ENCODE assay signal across 1 cellular context in the genomic region with DNA sequence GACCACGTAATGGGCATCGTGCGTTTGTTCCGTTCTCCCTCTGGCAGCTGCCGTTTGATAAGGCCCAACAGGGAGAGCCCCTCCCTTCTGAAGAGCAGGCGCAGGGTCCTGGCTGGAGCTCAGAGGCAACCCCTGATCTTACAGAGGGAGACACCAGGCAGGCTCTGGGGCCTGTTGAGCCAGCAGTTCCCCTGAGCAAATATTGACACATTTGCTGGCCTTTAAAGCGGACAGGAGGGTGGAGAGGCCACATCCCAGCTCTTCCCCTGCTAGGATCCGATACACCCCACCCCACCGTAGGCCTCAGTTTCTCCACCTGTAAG.
TF ChIP-seq lines count a peak whose summit lies in the region.

No MANE protein-coding gene starts in this region.

TF ChIP-seq in HEK293, 187 proteins besides CTCF, POLR2A, EP300 and RAD21 (continued from another document and continues in another):
- TF ChIP-seq, protein P1, sequence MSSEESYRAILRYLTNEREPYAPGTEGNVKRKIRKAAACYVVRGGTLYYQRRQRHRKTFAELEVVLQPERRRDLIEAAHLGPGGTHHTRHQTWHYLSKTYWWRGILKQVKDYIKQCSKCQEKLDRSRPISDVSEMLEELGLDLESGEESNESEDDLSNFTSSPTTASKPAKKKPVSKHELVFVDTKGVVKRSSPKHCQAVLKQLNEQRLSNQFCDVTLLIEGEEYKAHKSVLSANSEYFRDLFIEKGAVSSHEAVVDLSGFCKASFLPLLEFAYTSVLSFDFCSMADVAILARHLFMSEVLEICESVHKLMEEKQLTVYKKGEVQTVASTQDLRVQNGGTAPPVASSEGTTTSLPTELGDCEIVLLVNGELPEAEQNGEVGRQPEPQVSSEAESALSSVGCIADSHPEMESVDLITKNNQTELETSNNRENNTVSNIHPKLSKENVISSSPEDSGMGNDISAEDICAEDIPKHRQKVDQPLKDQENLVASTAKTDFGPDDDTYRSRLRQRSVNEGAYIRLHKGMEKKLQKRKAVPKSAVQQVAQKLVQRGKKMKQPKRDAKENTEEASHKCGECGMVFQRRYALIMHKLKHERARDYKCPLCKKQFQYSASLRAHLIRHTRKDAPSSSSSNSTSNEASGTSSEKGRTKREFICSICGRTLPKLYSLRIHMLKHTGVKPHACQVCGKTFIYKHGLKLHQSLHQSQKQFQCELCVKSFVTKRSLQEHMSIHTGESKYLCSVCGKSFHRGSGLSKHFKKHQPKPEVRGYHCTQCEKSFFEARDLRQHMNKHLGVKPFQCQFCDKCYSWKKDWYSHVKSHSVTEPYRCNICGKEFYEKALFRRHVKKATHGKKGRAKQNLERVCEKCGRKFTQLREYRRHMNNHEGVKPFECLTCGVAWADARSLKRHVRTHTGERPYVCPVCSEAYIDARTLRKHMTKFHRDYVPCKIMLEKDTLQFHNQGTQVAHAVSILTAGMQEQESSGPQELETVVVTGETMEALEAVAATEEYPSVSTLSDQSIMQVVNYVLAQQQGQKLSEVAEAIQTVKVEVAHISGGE (tag by site-specific recombination; conservative IDR thresholded peaks at IDR 0.05; ENCODE audit: low read depth) = no peak
- no peak for TF ChIP-seq ZNF19 (tag by site-specific recombination; IDR thresholded peaks at IDR 0.05; ENCODE audit: low read depth)
- no peak for TF ChIP-seq YY1 (tag by site-specific recombination; IDR thresholded peaks at IDR 0.05)
- TF ChIP-seq, protein P2, sequence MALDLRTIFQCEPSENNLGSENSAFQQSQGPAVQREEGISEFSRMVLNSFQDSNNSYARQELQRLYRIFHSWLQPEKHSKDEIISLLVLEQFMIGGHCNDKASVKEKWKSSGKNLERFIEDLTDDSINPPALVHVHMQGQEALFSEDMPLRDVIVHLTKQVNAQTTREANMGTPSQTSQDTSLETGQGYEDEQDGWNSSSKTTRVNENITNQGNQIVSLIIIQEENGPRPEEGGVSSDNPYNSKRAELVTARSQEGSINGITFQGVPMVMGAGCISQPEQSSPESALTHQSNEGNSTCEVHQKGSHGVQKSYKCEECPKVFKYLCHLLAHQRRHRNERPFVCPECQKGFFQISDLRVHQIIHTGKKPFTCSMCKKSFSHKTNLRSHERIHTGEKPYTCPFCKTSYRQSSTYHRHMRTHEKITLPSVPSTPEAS (tag by site-specific recombination; IDR thresholded peaks at IDR 0.05) = no peak
- no peak for TF ChIP-seq OSR2 (tag by site-specific recombination; IDR thresholded peaks at IDR 0.05)
- no peak for TF ChIP-seq ZNF341 (tag by site-specific recombination; IDR thresholded peaks at IDR 0.05; ENCODE audit: low read depth)
- no peak for TF ChIP-seq ZNF610 (tag by site-specific recombination; IDR thresholded peaks at IDR 0.05; ENCODE audit: borderline replicate concordance)
- no peak for TF ChIP-seq ZBTB8A (tag by site-specific recombination; IDR thresholded peaks at IDR 0.05)
- TF ChIP-seq ZSCAN23 (tag by site-specific recombination; IDR thresholded peaks at IDR 0.05) = no peak
- TF ChIP-seq MEIS1 (CRISPR knock-in tag; IDR thresholded peaks at IDR 0.05; ENCODE audit: borderline replicate concordance) = no peak
- no peak for TF ChIP-seq EGR2 (tag by site-specific recombination; IDR thresholded peaks at IDR 0.05; ENCODE audit: low read depth)
- TF ChIP-seq ZNF549 (tag by site-specific recombination; IDR thresholded peaks at IDR 0.05) = no peak
- no peak for TF ChIP-seq ZBTB21 (tag by site-specific recombination; IDR thresholded peaks at IDR 0.05)
- TF ChIP-seq ZNF529 (tag by site-specific recombination; IDR thresholded peaks at IDR 0.05; ENCODE audit: insufficient replicate concordance) = no peak
- peak; percentile 75 for TF ChIP-seq ZBTB17 (tag by site-specific recombination; IDR thresholded peaks at IDR 0.05)
- no peak for TF ChIP-seq ZNF626 (tag by site-specific recombination; IDR thresholded peaks at IDR 0.05)
- TF ChIP-seq ZNF121 (tag by site-specific recombination; IDR thresholded peaks at IDR 0.05) = peak; percentile 19; the same call in 1 of the 2 replicates
- no peak for TF ChIP-seq ZBTB20 (tag by site-specific recombination; IDR thresholded peaks at IDR 0.05)
- no peak for TF ChIP-seq ZNF561 (tag by site-specific recombination; IDR thresholded peaks at IDR 0.05; ENCODE audit: borderline replicate concordance)
- peak; percentile 64; the same call in 1 of the 2 replicates for TF ChIP-seq SCRT2 (tag by site-specific recombination; IDR thresholded peaks at IDR 0.05)
- TF ChIP-seq ZNF292 (tag by site-specific recombination; IDR thresholded peaks at IDR 0.05; ENCODE audit: borderline replicate concordance, low read depth) = no peak
- TF ChIP-seq ZNF324 (tag by site-specific recombination; IDR thresholded peaks at IDR 0.05) = peak; percentile 41; the same call in 1 of the 2 replicates
- TF ChIP-seq ZFP37 (tag by site-specific recombination; IDR thresholded peaks at IDR 0.05) = peak; percentile 54; the same call in 1 of the 2 replicates
- TF ChIP-seq ZNF707 (tag by site-specific recombination; IDR thresholded peaks at IDR 0.05) = no peak
- TF ChIP-seq, protein P3, sequence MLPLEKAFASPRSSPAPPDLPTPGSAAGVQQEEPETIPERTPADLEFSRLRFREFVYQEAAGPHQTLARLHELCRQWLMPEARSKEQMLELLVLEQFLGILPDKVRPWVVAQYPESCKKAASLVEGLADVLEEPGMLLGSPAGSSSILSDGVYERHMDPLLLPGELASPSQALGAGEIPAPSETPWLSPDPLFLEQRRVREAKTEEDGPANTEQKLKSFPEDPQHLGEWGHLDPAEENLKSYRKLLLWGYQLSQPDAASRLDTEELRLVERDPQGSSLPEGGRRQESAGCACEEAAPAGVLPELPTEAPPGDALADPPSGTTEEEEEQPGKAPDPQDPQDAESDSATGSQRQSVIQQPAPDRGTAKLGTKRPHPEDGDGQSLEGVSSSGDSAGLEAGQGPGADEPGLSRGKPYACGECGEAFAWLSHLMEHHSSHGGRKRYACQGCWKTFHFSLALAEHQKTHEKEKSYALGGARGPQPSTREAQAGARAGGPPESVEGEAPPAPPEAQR (tag by site-specific recombination; IDR thresholded peaks at IDR 0.05) = no peak
- TF ChIP-seq, protein P4, sequence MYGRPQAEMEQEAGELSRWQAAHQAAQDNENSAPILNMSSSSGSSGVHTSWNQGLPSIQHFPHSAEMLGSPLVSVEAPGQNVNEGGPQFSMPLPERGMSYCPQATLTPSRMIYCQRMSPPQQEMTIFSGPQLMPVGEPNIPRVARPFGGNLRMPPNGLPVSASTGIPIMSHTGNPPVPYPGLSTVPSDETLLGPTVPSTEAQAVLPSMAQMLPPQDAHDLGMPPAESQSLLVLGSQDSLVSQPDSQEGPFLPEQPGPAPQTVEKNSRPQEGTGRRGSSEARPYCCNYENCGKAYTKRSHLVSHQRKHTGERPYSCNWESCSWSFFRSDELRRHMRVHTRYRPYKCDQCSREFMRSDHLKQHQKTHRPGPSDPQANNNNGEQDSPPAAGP (tag by site-specific recombination; IDR thresholded peaks at IDR 0.05) = no peak
- TF ChIP-seq SCRT1 (tag by site-specific recombination; IDR thresholded peaks at IDR 0.05; ENCODE audit: borderline replicate concordance) = peak; percentile 45; the same call in 1 of the 2 replicates
- TF ChIP-seq, protein P5, sequence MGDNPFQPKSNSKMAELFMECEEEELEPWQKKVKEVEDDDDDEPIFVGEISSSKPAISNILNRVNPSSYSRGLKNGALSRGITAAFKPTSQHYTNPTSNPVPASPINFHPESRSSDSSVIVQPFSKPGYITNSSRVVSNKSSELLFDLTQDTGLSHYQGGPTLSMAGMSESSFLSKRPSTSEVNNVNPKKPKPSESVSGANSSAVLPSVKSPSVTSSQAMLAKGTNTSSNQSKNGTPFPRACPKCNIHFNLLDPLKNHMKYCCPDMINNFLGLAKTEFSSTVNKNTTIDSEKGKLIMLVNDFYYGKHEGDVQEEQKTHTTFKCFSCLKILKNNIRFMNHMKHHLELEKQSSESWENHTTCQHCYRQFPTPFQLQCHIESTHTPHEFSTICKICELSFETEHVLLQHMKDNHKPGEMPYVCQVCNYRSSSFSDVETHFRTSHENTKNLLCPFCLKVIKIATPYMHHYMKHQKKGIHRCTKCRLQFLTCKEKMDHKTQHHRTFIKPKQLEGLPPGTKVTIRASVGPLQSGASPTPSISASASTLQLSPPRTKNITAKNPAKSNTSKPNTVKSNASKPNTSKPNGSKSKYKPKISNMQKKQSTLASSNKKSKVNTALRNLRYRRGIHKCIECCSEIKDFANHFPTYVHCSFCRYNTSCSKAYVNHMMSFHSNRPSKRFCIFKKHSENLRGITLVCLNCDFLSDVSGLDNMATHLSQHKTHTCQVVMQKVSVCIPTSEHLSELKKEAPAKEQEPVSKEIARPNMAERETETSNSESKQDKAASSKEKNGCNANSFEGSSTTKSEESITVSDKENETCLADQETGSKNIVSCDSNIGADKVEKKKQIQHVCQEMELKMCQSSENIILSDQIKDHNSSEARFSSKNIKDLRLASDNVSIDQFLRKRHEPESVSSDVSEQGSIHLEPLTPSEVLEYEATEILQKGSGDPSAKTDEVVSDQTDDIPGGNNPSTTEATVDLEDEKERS (tag by site-specific recombination; IDR thresholded peaks at IDR 0.05) = no peak
- TF ChIP-seq ZNF248 (tag by site-specific recombination; IDR thresholded peaks at IDR 0.05) = no peak
- TF ChIP-seq ZNF621 (tag by site-specific recombination; IDR thresholded peaks at IDR 0.05) = no peak
- TF ChIP-seq, protein P6, sequence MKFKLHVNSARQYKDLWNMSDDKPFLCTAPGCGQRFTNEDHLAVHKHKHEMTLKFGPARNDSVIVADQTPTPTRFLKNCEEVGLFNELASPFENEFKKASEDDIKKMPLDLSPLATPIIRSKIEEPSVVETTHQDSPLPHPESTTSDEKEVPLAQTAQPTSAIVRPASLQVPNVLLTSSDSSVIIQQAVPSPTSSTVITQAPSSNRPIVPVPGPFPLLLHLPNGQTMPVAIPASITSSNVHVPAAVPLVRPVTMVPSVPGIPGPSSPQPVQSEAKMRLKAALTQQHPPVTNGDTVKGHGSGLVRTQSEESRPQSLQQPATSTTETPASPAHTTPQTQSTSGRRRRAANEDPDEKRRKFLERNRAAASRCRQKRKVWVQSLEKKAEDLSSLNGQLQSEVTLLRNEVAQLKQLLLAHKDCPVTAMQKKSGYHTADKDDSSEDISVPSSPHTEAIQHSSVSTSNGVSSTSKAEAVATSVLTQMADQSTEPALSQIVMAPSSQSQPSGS (tag by site-specific recombination; IDR thresholded peaks at IDR 0.05; ENCODE audit: low read depth) = no peak
- TF ChIP-seq ZNF2 (tag by site-specific recombination; IDR thresholded peaks at IDR 0.05) = no peak
- no peak for TF ChIP-seq ZNF548 (tag by site-specific recombination; IDR thresholded peaks at IDR 0.05)
- TF ChIP-seq ZIC2 (tag by site-specific recombination; IDR thresholded peaks at IDR 0.05) = 0 out of 2 replicates have a peak, but pooled peaks have one; percentile 5
- no peak for TF ChIP-seq ZNF571 (tag by site-specific recombination; IDR thresholded peaks at IDR 0.05)
- no peak for TF ChIP-seq ZNF623 (tag by site-specific recombination; IDR thresholded peaks at IDR 0.05)
- TF ChIP-seq REPIN1 (tag by site-specific recombination; IDR thresholded peaks at IDR 0.05; ENCODE audit: low read depth) = no peak
- TF ChIP-seq, protein P7, sequence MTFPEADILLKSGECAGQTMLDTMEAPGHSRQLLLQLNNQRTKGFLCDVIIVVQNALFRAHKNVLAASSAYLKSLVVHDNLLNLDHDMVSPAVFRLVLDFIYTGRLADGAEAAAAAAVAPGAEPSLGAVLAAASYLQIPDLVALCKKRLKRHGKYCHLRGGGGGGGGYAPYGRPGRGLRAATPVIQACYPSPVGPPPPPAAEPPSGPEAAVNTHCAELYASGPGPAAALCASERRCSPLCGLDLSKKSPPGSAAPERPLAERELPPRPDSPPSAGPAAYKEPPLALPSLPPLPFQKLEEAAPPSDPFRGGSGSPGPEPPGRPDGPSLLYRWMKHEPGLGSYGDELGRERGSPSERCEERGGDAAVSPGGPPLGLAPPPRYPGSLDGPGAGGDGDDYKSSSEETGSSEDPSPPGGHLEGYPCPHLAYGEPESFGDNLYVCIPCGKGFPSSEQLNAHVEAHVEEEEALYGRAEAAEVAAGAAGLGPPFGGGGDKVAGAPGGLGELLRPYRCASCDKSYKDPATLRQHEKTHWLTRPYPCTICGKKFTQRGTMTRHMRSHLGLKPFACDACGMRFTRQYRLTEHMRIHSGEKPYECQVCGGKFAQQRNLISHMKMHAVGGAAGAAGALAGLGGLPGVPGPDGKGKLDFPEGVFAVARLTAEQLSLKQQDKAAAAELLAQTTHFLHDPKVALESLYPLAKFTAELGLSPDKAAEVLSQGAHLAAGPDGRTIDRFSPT (tag by site-specific recombination; IDR thresholded peaks at IDR 0.05) = no peak; the same call in 1 of the 2 replicates
- TF ChIP-seq, protein P8, sequence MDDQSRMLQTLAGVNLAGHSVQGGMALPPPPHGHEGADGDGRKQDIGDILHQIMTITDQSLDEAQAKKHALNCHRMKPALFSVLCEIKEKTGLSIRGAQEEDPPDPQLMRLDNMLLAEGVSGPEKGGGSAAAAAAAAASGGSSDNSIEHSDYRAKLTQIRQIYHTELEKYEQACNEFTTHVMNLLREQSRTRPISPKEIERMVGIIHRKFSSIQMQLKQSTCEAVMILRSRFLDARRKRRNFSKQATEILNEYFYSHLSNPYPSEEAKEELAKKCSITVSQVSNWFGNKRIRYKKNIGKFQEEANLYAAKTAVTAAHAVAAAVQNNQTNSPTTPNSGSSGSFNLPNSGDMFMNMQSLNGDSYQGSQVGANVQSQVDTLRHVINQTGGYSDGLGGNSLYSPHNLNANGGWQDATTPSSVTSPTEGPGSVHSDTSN (CRISPR knock-in tag; IDR thresholded peaks at IDR 0.05) = 0 out of 2 replicates have a peak, but pooled peaks have one; percentile 13
- no peak for TF ChIP-seq ZSCAN16 (tag by site-specific recombination; IDR thresholded peaks at IDR 0.05)
- TF ChIP-seq BCL11A (tag by site-specific recombination; IDR thresholded peaks at IDR 0.05; ENCODE audit: low read depth) = no peak
- TF ChIP-seq, protein P9, sequence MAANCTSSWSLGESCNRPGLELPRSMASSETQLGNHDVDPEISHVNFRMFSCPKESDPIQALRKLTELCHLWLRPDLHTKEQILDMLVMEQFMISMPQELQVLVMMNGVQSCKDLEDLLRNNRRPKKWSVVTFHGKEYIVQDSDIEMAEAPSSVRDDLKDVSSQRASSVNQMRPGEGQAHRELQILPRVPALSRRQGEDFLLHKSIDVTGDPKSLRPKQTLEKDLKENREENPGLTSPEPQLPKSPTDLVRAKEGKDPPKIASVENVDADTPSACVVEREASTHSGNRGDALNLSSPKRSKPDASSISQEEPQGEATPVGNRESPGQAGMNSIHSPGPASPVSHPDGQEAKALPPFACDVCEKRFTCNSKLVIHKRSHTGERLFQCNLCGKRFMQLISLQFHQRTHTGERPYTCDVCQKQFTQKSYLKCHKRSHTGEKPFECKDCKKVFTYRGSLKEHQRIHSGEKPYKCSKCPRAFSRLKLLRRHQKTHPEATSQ (tag by site-specific recombination; IDR thresholded peaks at IDR 0.05) = no peak
- TF ChIP-seq, protein P10, sequence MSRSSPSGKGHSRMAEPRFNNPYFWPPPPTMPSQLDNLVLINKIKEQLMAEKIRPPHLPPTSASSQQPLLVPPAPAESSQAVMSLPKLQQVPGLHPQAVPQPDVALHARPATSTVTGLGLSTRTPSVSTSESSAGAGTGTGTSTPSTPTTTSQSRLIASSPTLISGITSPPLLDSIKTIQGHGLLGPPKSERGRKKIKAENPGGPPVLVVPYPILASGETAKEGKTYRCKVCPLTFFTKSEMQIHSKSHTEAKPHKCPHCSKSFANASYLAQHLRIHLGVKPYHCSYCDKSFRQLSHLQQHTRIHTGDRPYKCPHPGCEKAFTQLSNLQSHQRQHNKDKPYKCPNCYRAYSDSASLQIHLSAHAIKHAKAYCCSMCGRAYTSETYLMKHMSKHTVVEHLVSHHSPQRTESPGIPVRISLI (tag by site-specific recombination; IDR thresholded peaks at IDR 0.05) = no peak
- no peak for TF ChIP-seq ZNF664 (tag by site-specific recombination; IDR thresholded peaks at IDR 0.05)
- peak; percentile 6; the same call in 1 of the 2 replicates for TF ChIP-seq ZNF629 (tag by site-specific recombination; IDR thresholded peaks at IDR 0.05)
- no peak for TF ChIP-seq FEZF1 (tag by site-specific recombination; IDR thresholded peaks at IDR 0.05)
- no peak for TF ChIP-seq ZNF510 (tag by site-specific recombination; IDR thresholded peaks at IDR 0.05; ENCODE audit: insufficient replicate concordance)
